Comparison of ENCODE assay signal across 12 cellular contexts in genomic region chr3:155553800-155554199, GRCh38.
DNase-seq lines count a peak whose midpoint lies in the region; ATAC-seq and TF ChIP-seq lines count a peak whose summit lies in the region.
"Had no signal": no experiment of that assay in that cellular context is flagged by ENCODE, and none has a peak within 500 bp of the region (broad histone marks: within the 10 kb centered on the region; RNA-seq: fewer than 3 reads in every experiment).

No MANE protein-coding gene starts in this region.

- H2BK15ac ChIP-seq in mesendoderm (replicated peaks; ENCODE audit: low read depth), result no peak overlapping the region

- peak; percentile 45 for ATAC-seq in GM21390 (IDR thresholded peaks at IDR 0.05; ENCODE audit: unreplicated experiment)
- no peak for ATAC-seq in right cardiac atrium

- no peak overlapping the region for H2BK120ac ChIP-seq in mesendoderm (ENCODE audit: low read depth, low read length)

- H3K9me3 ChIP-seq in right cardiac atrium (ENCODE audit: control insufficient read depth, low read length) (no peaks in the 10 kb centered on the region), MM.1S (replicated peaks; ENCODE audit: insufficient read depth, low read length) (no peaks in the 10 kb centered on the region)
- H3K9me3 ChIP-seq: spleen had no signal

- H3K4me2 ChIP-seq in mesendoderm (ENCODE audit: low read length), result no peak overlapping the region
- H3K4me2 ChIP-seq in MM.1S (ENCODE audit: low read depth, low read length), result no peak overlapping the region

- H3K4me3 Mint-ChIP-seq in glutamatergic neuron (ENCODE audit: unreplicated experiment), result no peak overlapping the region
- H3K4me3 Mint-ChIP-seq: memory B cell had no signal

- H3K36me3 Mint-ChIP-seq in glutamatergic neuron (ENCODE audit: unreplicated experiment), result no peaks in the 10 kb centered on the region
- H3K36me3 Mint-ChIP-seq: memory B cell had no signal

- DNase-seq in GM10248 (ENCODE audit: extremely low spot score) (peak; percentile 11), KG1 (lab: John Stamatoyannopoulos, UW) (peak; percentile 63), islet precursor cell (peak; percentile 60), right cardiac atrium (no peak), mesendoderm (no peak), MM.1S (no peak), glutamatergic neuron (no peak)
- DNase-seq: amygdala, NCI-H446, spleen had no signal

- H3K79me1 ChIP-seq in mesendoderm (ENCODE audit: low read length), result no peaks in the 10 kb centered on the region

- H3K36me3 ChIP-seq in mesendoderm (ENCODE audit: control insufficient read depth, insufficient read depth, low read length), result no peaks in the 10 kb centered on the region
- H3K36me3 ChIP-seq in MM.1S (replicated peaks; ENCODE audit: insufficient read depth, low read length), result no peaks in the 10 kb centered on the region
- H3K36me3 ChIP-seq: spleen had no signal

- no peaks in the 10 kb centered on the region for H4K20me1 ChIP-seq in MM.1S (ENCODE audit: insufficient read depth, low read length)

- H3K9me2 ChIP-seq in MM.1S (replicated peaks; ENCODE audit: insufficient read depth, low read length), result no peaks in the 10 kb centered on the region

- H3K27ac ChIP-seq in right cardiac atrium (ENCODE audit: low read length) (no peak overlapping the region), mesendoderm (ENCODE audit: low read depth, low read length) (no peak overlapping the region), MM.1S (ENCODE audit: low read length) (no peak overlapping the region)
- H3K27ac ChIP-seq: spleen had no signal

- intact Hi-C loops in right cardiac atrium (cut with DNase I), result no loop called here

- POLR2A ChIA-PET in GM10248 (lab: Yijun Ruan, JAX), result no interaction called here

- no peak overlapping the region for H4K5ac ChIP-seq in mesendoderm (ENCODE audit: low read length)

- H3F3A ChIP-seq in MM.1S (ENCODE audit: insufficient read depth, low read length), result no peaks in the 10 kb centered on the region

- no peak overlapping the region for H3K23ac ChIP-seq in mesendoderm (ENCODE audit: low read length)

- H3K79me2 ChIP-seq in mesendoderm (ENCODE audit: control insufficient read depth, insufficient read depth, low read length) (no peaks in the 10 kb centered on the region), MM.1S (ENCODE audit: low read length) (no peaks in the 10 kb centered on the region)

- H2BK5ac ChIP-seq in mesendoderm (ENCODE audit: low read length), result no peak overlapping the region

- H3K4me3 ChIP-seq in right cardiac atrium (ENCODE audit: low read length) (no peak overlapping the region), mesendoderm (ENCODE audit: low read length) (no peak overlapping the region), MM.1S (ENCODE audit: low read length) (no peak overlapping the region)
- H3K4me3 ChIP-seq: spleen had no signal

- no peak overlapping the region for H2AFZ ChIP-seq in MM.1S (ENCODE audit: low read length)

- no peak overlapping the region for H3K27ac Mint-ChIP-seq in glutamatergic neuron (ENCODE audit: unreplicated experiment)
- H3K27ac Mint-ChIP-seq: memory B cell had no signal

- H3K18ac ChIP-seq in mesendoderm (ENCODE audit: low read length), result no peak overlapping the region

- 71% methylated on average over 4 of the region's 4 CpGs for WGBS in right cardiac atrium
- WGBS in mesendoderm (ENCODE audit: extremely low coverage, insufficient coverage, low lambda C conversion rate), result no CpG with 5 or more reads among the region's 4 CpGs

- TF ChIP-seq CTCF in GM10248 (IDR thresholded peaks at IDR 0.05; ENCODE audit: control extremely low read depth, extremely low read depth, low read depth, missing control alignments) (no peak), MM.1S (IDR thresholded peaks at IDR 0.05; ENCODE audit: low read length) (no peak), glutamatergic neuron (IDR thresholded peaks at IDR 0.05; ENCODE audit: partially characterized antibody, unreplicated experiment) (no peak)

- no peak overlapping the region for H2AK5ac ChIP-seq in mesendoderm (ENCODE audit: low read length)

- no peak overlapping the region for H4K8ac ChIP-seq in mesendoderm (ENCODE audit: low read depth, low read length)

- H3K56ac ChIP-seq in mesendoderm (ENCODE audit: low read length), result no peak overlapping the region

- CTCF ChIA-PET in GM10248 (lab: Yijun Ruan, JAX), result no interaction called here

- no peak overlapping the region for H3K4ac ChIP-seq in mesendoderm (ENCODE audit: low read depth, low read length)

- no peaks in the 10 kb centered on the region for H3K4me1 Mint-ChIP-seq in glutamatergic neuron (ENCODE audit: low read depth, unreplicated experiment)
- H3K4me1 Mint-ChIP-seq: memory B cell had no signal

- H3K4me1 ChIP-seq in right cardiac atrium (ENCODE audit: control insufficient read depth, insufficient read depth, low read length), result no peaks in the 10 kb centered on the region
- no peaks in the 10 kb centered on the region for H3K4me1 ChIP-seq in mesendoderm (ENCODE audit: control insufficient read depth, low read depth, low read length)
- H3K4me1 ChIP-seq in MM.1S (ENCODE audit: low read length), result no peaks in the 10 kb centered on the region

- H3K9me3 Mint-ChIP-seq in glutamatergic neuron (ENCODE audit: unreplicated experiment), result peaks cover 2% of the 10 kb centered on the region
- H3K9me3 Mint-ChIP-seq: memory B cell had no signal

- no peak overlapping the region for H3K9ac ChIP-seq in mesendoderm (ENCODE audit: low read length)
- no peak overlapping the region for H3K9ac ChIP-seq in MM.1S (ENCODE audit: low read length)

- no peaks in the 10 kb centered on the region for H3K27me3 Mint-ChIP-seq in glutamatergic neuron (ENCODE audit: unreplicated experiment)

- H3K27me3 ChIP-seq in right cardiac atrium (ENCODE audit: control insufficient read depth, insufficient read depth) (no peaks in the 10 kb centered on the region), mesendoderm (ENCODE audit: insufficient read depth, low read length, poor library complexity) (no peaks in the 10 kb centered on the region), MM.1S (replicated peaks; ENCODE audit: insufficient read depth, low read length) (no peaks in the 10 kb centered on the region)
- H3K27me3 ChIP-seq: spleen had no signal

Comparison
In these comparisons a context has a peak if more than half of its experiments do, and no peak if none do; other contexts are left out.
1. DNase-seq: peak in GM10248 (single experiment), KG1 (single experiment) and islet precursor cell (single experiment); none in right cardiac atrium (0 of 3), mesendoderm (single experiment), MM.1S (single experiment) and glutamatergic neuron (single experiment).